Comparison of ENCODE assay signal across 1 cellular context in the genomic region with DNA sequence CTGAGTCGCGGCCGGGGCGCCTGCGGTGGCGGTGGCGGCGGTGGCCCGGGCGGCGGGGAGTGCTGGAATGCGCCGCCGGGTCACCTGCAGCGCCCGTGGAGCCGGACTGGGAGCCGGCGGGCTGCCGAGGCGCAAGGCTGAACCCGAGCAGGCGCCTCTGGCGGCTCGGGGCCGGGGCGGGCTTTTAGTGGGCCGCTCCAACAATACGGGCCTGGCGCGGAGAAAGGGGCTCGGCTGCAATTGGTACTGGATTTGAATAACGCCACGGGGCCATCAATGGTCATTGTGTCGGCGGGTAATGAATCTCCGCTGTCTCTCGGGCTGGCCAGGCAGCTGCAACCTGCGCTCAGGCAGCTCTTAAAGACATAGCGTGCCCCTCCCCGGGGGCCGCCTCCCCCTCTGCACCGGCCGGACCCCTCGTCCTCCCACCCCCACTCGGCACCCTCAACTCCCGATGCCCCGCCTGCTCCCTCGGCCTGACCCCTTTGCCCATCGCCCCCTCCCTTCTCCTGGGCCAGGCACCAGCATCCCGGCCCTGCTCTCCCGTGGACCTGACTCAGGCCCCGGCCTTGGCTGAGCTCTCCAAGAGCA.
TF ChIP-seq lines count a peak whose summit lies in the region.

No MANE protein-coding gene starts in this region.

TF ChIP-seq in WTC11, 78 proteins besides CTCF, POLR2A, EP300 and RAD21:
- TF ChIP-seq, protein P1, sequence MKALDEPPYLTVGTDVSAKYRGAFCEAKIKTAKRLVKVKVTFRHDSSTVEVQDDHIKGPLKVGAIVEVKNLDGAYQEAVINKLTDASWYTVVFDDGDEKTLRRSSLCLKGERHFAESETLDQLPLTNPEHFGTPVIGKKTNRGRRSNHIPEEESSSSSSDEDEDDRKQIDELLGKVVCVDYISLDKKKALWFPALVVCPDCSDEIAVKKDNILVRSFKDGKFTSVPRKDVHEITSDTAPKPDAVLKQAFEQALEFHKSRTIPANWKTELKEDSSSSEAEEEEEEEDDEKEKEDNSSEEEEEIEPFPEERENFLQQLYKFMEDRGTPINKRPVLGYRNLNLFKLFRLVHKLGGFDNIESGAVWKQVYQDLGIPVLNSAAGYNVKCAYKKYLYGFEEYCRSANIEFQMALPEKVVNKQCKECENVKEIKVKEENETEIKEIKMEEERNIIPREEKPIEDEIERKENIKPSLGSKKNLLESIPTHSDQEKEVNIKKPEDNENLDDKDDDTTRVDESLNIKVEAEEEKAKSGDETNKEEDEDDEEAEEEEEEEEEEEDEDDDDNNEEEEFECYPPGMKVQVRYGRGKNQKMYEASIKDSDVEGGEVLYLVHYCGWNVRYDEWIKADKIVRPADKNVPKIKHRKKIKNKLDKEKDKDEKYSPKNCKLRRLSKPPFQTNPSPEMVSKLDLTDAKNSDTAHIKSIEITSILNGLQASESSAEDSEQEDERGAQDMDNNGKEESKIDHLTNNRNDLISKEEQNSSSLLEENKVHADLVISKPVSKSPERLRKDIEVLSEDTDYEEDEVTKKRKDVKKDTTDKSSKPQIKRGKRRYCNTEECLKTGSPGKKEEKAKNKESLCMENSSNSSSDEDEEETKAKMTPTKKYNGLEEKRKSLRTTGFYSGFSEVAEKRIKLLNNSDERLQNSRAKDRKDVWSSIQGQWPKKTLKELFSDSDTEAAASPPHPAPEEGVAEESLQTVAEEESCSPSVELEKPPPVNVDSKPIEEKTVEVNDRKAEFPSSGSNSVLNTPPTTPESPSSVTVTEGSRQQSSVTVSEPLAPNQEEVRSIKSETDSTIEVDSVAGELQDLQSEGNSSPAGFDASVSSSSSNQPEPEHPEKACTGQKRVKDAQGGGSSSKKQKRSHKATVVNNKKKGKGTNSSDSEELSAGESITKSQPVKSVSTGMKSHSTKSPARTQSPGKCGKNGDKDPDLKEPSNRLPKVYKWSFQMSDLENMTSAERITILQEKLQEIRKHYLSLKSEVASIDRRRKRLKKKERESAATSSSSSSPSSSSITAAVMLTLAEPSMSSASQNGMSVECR (CRISPR knock-in tag; IDR thresholded peaks at IDR 0.05; ENCODE audit: borderline replicate concordance), result peak; percentile 9; the same call in 1 of the 2 replicates
- TF ChIP-seq ZBTB21 (CRISPR knock-in tag; IDR thresholded peaks at IDR 0.05; ENCODE audit: borderline replicate concordance), result no peak
